35 cellular contexts compared by ENCODE assay signal in genomic region chr18:34923911-34924310, GRCh38.
"Had no signal": no experiment of that assay in that cellular context is flagged by ENCODE, and none has a peak within 500 bp of the region (broad histone marks: within the 10 kb centered on the region; RNA-seq: fewer than 3 reads in every experiment).

No MANE protein-coding gene starts in this region.

- H3K9ac ChIP-seq: KMS-11 had no signal

- DNase-seq: Karpas-422, Kasumi-1, MG63, MV-4-11, NCI-H1048, NCI-H1092, NCI-H1092 treated with DMSO at 0.1 percent for 48 hours, NCI-H1105, NCI-H1105 treated with DMSO at 0.1 percent for 48 hours, NCI-H1417, NCI-H1417 treated with DMSO at 0.1 percent for 48 hours, NCI-H1436, NCI-H1436 treated with DMSO at 0.1 percent for 48 hours, NCI-H146, NCI-H1694, NCI-H1694 treated with DMSO at 0.1 percent for 48 hours, NCI-H187, NCI-H187 treated with DMSO at 0.1 percent for 48 hours, NCI-H1930, NCI-H2029, NCI-H2029 treated with DMSO at 0.1 percent for 48 hours, NCI-H2081, NCI-H2081 treated with DMSO at 0.1 percent for 48 hours, NCI-H2107, NCI-H2171, NCI-H2227 treated with DMSO at 0.1 percent for 48 hours, NCI-H226, NCI-H345, NCI-H446, NCI-H446 treated with DMSO at 0.1 percent for 48 hours, NCI-H510A, NCI-H510A treated with DMSO at 0.1 percent for 48 hours, NCI-H524, NCI-H524 treated with DMSO at 0.1 percent for 48 hours had no signal

- H3K9me3 ChIP-seq: MG63 had no signal

- H3K27ac ChIP-seq: KMS-11 had no signal

- H3K27me3 ChIP-seq: MG63 had no signal

- H3K36me3 ChIP-seq: MG63 had no signal

- H3K4me3 ChIP-seq: MG63 had no signal

- H3K4me2 ChIP-seq: KMS-11 had no signal
